ENCODE assay signal across 24 cellular contexts in genomic region chr4:107780665-107781064, GRCh38. TPM values are rescaled to one million over a fixed set of nuclear protein-coding genes. Genes with fewer than 3 reads are reported as not detected.
A peak's percentile ranks its signal among the peaks of the same experiment; 100 is the strongest.
DNase-seq lines count a peak whose midpoint lies in the region; ATAC-seq, FAIRE-seq and TF ChIP-seq lines count a peak whose summit lies in the region.
"Had no signal": no experiment of that assay in that cellular context is flagged by ENCODE, and none has a peak within 500 bp of the region (broad histone marks: within the 10 kb centered on the region; RNA-seq: fewer than 3 reads in every experiment).

No MANE protein-coding gene starts in this region.

- H3K36me3 ChIP-seq in astrocyte (ENCODE audit: insufficient read depth, low read length) (no peaks in the 10 kb centered on the region), neural progenitor cell (no peaks in the 10 kb centered on the region), tibial nerve (no peaks in the 10 kb centered on the region)
- H3K36me3 ChIP-seq: heart right ventricle, stomach had no signal

- no peak overlapping the region for H3K27ac Mint-ChIP-seq in activated CD8-positive, alpha-beta T cell treated with anti-CD3 and anti-CD28 coated beads for 36 hours
- H3K27ac Mint-ChIP-seq in activated CD8-positive, alpha-beta T cell treated with anti-CD3 and anti-CD28 coated beads, Interleukin-2, amount 10 ng/mL, durations not matched to agents 7 days and 5 days = no peak overlapping the region
- H3K27ac Mint-ChIP-seq in astrocyte (ENCODE audit: unreplicated experiment) (no peak overlapping the region), neural progenitor cell (no peak overlapping the region)
- H3K27ac Mint-ChIP-seq: naive B cell had no signal

- H3K9ac ChIP-seq in astrocyte (ENCODE audit: low read length) (no peak overlapping the region), neural progenitor cell (no peak overlapping the region)
- H3K9ac ChIP-seq: parathyroid adenoma had no signal

- TF ChIP-seq EP300 in tibial nerve (IDR thresholded peaks at IDR 0.05) = no peak

- 96 to 100% methylated on average over 2 of the region's 2 CpGs for WGBS in tibial nerve, 2 donors

- H2AFZ ChIP-seq in astrocyte (ENCODE audit: low read depth, low read length) (no peak overlapping the region), neural progenitor cell (replicated peaks) (no peak overlapping the region)
- H2AFZ ChIP-seq: parathyroid adenoma, PC-9 had no signal

- intact Hi-C loops in activated CD8-positive, alpha-beta T cell treated with anti-CD3 and anti-CD28 coated beads for 36 hours (cut with micrococcal nuclease) = no loop called here

- H3K27ac ChIP-seq in astrocyte (ENCODE audit: low read depth, low read length) = no peak overlapping the region
- H3K27ac ChIP-seq in neural progenitor cell = no peak overlapping the region
- no peak overlapping the region for H3K27ac ChIP-seq in tibial nerve
- H3K27ac ChIP-seq: heart right ventricle, parathyroid adenoma, PC-9, stomach had no signal

- H3K27me3 ChIP-seq in astrocyte (ENCODE audit: insufficient read depth, low read length) (no peaks in the 10 kb centered on the region), neural progenitor cell (no peaks in the 10 kb centered on the region), tibial nerve (no peaks in the 10 kb centered on the region)
- H3K27me3 ChIP-seq: heart right ventricle, stomach had no signal

- no peak overlapping the region for H3K4me3 Mint-ChIP-seq in activated CD8-positive, alpha-beta T cell treated with anti-CD3 and anti-CD28 coated beads for 36 hours
- H3K4me3 Mint-ChIP-seq in activated CD8-positive, alpha-beta T cell treated with anti-CD3 and anti-CD28 coated beads, Interleukin-2, amount 10 ng/mL, durations not matched to agents 7 days and 5 days = no peak overlapping the region
- H3K4me3 Mint-ChIP-seq in astrocyte (ENCODE audit: unreplicated experiment) (no peak overlapping the region), neural progenitor cell (no peak overlapping the region)
- H3K4me3 Mint-ChIP-seq: naive B cell had no signal

- no peak for TF ChIP-seq CTCF in activated CD8-positive, alpha-beta T cell treated with anti-CD3 and anti-CD28 coated beads for 36 hours (IDR thresholded peaks at IDR 0.05)
- TF ChIP-seq CTCF in astrocyte (IDR thresholded peaks at IDR 0.05; ENCODE audit: insufficient read depth, low read depth, low read length) = no peak
- no peak for TF ChIP-seq CTCF in neural progenitor cell (IDR thresholded peaks at IDR 0.05)
- no peak for TF ChIP-seq CTCF in tibial nerve (IDR thresholded peaks at IDR 0.05)

- POLR2A ChIA-PET in activated CD8-positive, alpha-beta T cell treated with anti-CD3 and anti-CD28 coated beads for 36 hours (lab: Charles Lee) = no interaction called here
- POLR2A ChIA-PET in activated CD8-positive, alpha-beta T cell treated with anti-CD3 and anti-CD28 coated beads, Interleukin-2, amount 10 ng/mL, durations not matched to agents 7 days and 5 days (lab: Charles Lee) = no interaction called here

- no peak overlapping the region for H3K4me3 ChIP-seq in astrocyte (ENCODE audit: insufficient read depth, low read depth, low read length)
- H3K4me3 ChIP-seq in neural progenitor cell = no peak overlapping the region
- no peak overlapping the region for H3K4me3 ChIP-seq in tibial nerve
- H3K4me3 ChIP-seq: heart right ventricle, PC-9, stomach had no signal

- peak; percentile 39 for DNase-seq in activated CD8-positive, alpha-beta T cell treated with anti-CD3 and anti-CD28 coated beads for 36 hours
- no peak for DNase-seq in activated CD8-positive, alpha-beta T cell treated with anti-CD3 and anti-CD28 coated beads, Interleukin-2, amount 10 ng/mL, durations not matched to agents 7 days and 5 days
- DNase-seq in LHCN-M2 (ENCODE audit: low read depth) (peak; percentile 48), astrocyte (ENCODE audit: low read depth) (peak; percentile 2), neural progenitor cell (ENCODE audit: low spot score) (peak; percentile 59), tibial nerve (ENCODE audit: low spot score in 2 of 2) (no peak), D341Med (ENCODE audit: low spot score) (no peak)
- DNase-seq: activated CD4-positive, CD25-positive, alpha-beta regulatory T cell treated with anti-CD3 and anti-CD28 coated beads, Interleukin-2, amount 50 U/mL, for 72 hours; activated CD8-positive, alpha-beta memory T cell treated with anti-CD3 and anti-CD28 coated beads, Interleukin-2, amount 50 U/mL, for 48 hours; activated gamma-delta T cell treated with Interleukin-2 at 50 U/mL for 16 hours; aorta; heart right ventricle; MM.1S; naive B cell; NCI-H187 treated with DMSO at 0.1 percent for 48 hours; NCI-H524 treated with DMSO at 0.1 percent for 48 hours; PC-9; stimulated activated CD4-positive, alpha-beta T cell treated with anti-CD3 and anti-CD28 coated beads, Interleukin-2, amount 100 ng/mL, for 24 hours; stomach had no signal

- H3K9me3 Mint-ChIP-seq in activated CD8-positive, alpha-beta T cell treated with anti-CD3 and anti-CD28 coated beads for 36 hours = peaks cover 5% of the 10 kb centered on the region
- H3K9me3 Mint-ChIP-seq in activated CD8-positive, alpha-beta T cell treated with anti-CD3 and anti-CD28 coated beads, Interleukin-2, amount 10 ng/mL, durations not matched to agents 7 days and 5 days (ENCODE audit: insufficient read depth) = peaks cover 17% of the 10 kb centered on the region
- H3K9me3 Mint-ChIP-seq in astrocyte (ENCODE audit: unreplicated experiment) = peaks cover 6% of the 10 kb centered on the region
- peaks cover 14% of the 10 kb centered on the region for H3K9me3 Mint-ChIP-seq in neural progenitor cell

- H3K4me1 ChIP-seq in astrocyte (ENCODE audit: insufficient read depth, low read length) (no peaks in the 10 kb centered on the region), neural progenitor cell (no peaks in the 10 kb centered on the region), tibial nerve (peaks cover 0 to 12% (median 0%) of the 10 kb centered on the region in 4 donors)
- H3K4me1 ChIP-seq: heart right ventricle, parathyroid adenoma had no signal

- no peak for TF ChIP-seq POLR2A in tibial nerve (IDR thresholded peaks at IDR 0.05)

- no peaks in the 10 kb centered on the region for H3F3A ChIP-seq in neural progenitor cell (ENCODE audit: low read depth)

- no peaks in the 10 kb centered on the region for H3K4me1 Mint-ChIP-seq in activated CD8-positive, alpha-beta T cell treated with anti-CD3 and anti-CD28 coated beads for 36 hours (ENCODE audit: low read depth)
- no peaks in the 10 kb centered on the region for H3K4me1 Mint-ChIP-seq in activated CD8-positive, alpha-beta T cell treated with anti-CD3 and anti-CD28 coated beads, Interleukin-2, amount 10 ng/mL, durations not matched to agents 7 days and 5 days (ENCODE audit: low read depth)
- H3K4me1 Mint-ChIP-seq in astrocyte (ENCODE audit: low read depth, unreplicated experiment) (no peaks in the 10 kb centered on the region), neural progenitor cell (no peaks in the 10 kb centered on the region)
- H3K4me1 Mint-ChIP-seq: naive B cell had no signal

- peaks cover 4% of the 10 kb centered on the region for H3K9me3 ChIP-seq in astrocyte (ENCODE audit: insufficient read depth, low read depth, low read length)
- no peaks in the 10 kb centered on the region for H3K9me3 ChIP-seq in neural progenitor cell (ENCODE audit: low read depth)
- peaks cover 0 to 3% (median 0%) of the 10 kb centered on the region in 4 donors for H3K9me3 ChIP-seq in tibial nerve

- H4K20me1 ChIP-seq in astrocyte (ENCODE audit: insufficient read depth, low read length) (no peaks in the 10 kb centered on the region), neural progenitor cell (ENCODE audit: low read depth) (no peaks in the 10 kb centered on the region)

- CTCF ChIA-PET in activated CD8-positive, alpha-beta T cell treated with anti-CD3 and anti-CD28 coated beads for 36 hours (lab: Charles Lee) = no interaction called here
- CTCF ChIA-PET in activated CD8-positive, alpha-beta T cell treated with anti-CD3 and anti-CD28 coated beads, Interleukin-2, amount 10 ng/mL, durations not matched to agents 7 days and 5 days (lab: Charles Lee) = no interaction called here

- H3K36me3 Mint-ChIP-seq in activated CD8-positive, alpha-beta T cell treated with anti-CD3 and anti-CD28 coated beads for 36 hours (ENCODE audit: low read depth) = no peaks in the 10 kb centered on the region
- no peaks in the 10 kb centered on the region for H3K36me3 Mint-ChIP-seq in activated CD8-positive, alpha-beta T cell treated with anti-CD3 and anti-CD28 coated beads, Interleukin-2, amount 10 ng/mL, durations not matched to agents 7 days and 5 days (ENCODE audit: low read depth)
- H3K36me3 Mint-ChIP-seq in astrocyte (ENCODE audit: low read depth, unreplicated experiment) (no peaks in the 10 kb centered on the region), neural progenitor cell (no peaks in the 10 kb centered on the region)

- no peak overlapping the region for H3K4me2 ChIP-seq in astrocyte (ENCODE audit: low read length)
- no peak overlapping the region for H3K4me2 ChIP-seq in neural progenitor cell
- H3K4me2 ChIP-seq: PC-9 had no signal

- peaks cover 17% of the 10 kb centered on the region for H3K27me3 Mint-ChIP-seq in activated CD8-positive, alpha-beta T cell treated with anti-CD3 and anti-CD28 coated beads for 36 hours
- H3K27me3 Mint-ChIP-seq in activated CD8-positive, alpha-beta T cell treated with anti-CD3 and anti-CD28 coated beads, Interleukin-2, amount 10 ng/mL, durations not matched to agents 7 days and 5 days (ENCODE audit: low read depth) = peaks cover 5% of the 10 kb centered on the region
- H3K27me3 Mint-ChIP-seq in astrocyte (ENCODE audit: low read depth, unreplicated experiment) (no peaks in the 10 kb centered on the region), neural progenitor cell (ENCODE audit: insufficient read depth, low read depth) (no peaks in the 10 kb centered on the region)

- ATAC-seq in activated CD8-positive, alpha-beta T cell treated with anti-CD3 and anti-CD28 coated beads for 36 hours = no peak
- ATAC-seq in activated CD8-positive, alpha-beta T cell treated with anti-CD3 and anti-CD28 coated beads, Interleukin-2, amount 10 ng/mL, durations not matched to agents 7 days and 5 days = no peak
- ATAC-seq in GM18502 (IDR thresholded peaks at IDR 0.05; ENCODE audit: poor library complexity, unreplicated experiment) = no peak
- ATAC-seq: heart right ventricle had no signal

- no peaks in the 10 kb centered on the region for H3K79me2 ChIP-seq in astrocyte (ENCODE audit: insufficient read depth, low read length)
- no peaks in the 10 kb centered on the region for H3K79me2 ChIP-seq in neural progenitor cell (ENCODE audit: low read depth)
- H3K79me2 ChIP-seq: parathyroid adenoma had no signal

- no peak for FAIRE-seq in astrocyte (lab: Jason Lieb, UNC)
- FAIRE-seq: G401.6, GM12891, keratinocyte had no signal

RNA-seq across cellular contexts. Expression of gene SGMS2, which starts 44.1 kb away (rescaled TPM):
- total RNA-seq in activated CD8-positive, alpha-beta T cell treated with anti-CD3 and anti-CD28 coated beads for 36 hours = under 1 TPM; 0.14 to 0.40 TPM
- not detected for total RNA-seq in activated CD8-positive, alpha-beta T cell treated with anti-CD3 and anti-CD28 coated beads, Interleukin-2, amount 10 ng/mL, durations not matched to agents 7 days and 5 days
- total RNA-seq in LHCN-M2 (2014; rRNA removed) = 80.2 and 98.9 TPM in 2 replicates
- polyA plus RNA-seq in LHCN-M2 (2012) = 9.1 TPM
- 48.1 and 48.3 TPM in 2 replicates for total RNA-seq in astrocyte
- total RNA-seq in neural progenitor cell (ENCODE audit: low replicate concordance) = 0.87 and 1.1 TPM in 2 replicates
- total RNA-seq in tibial nerve = 100 to 1,000 TPM in 2 of 4 donors, 10 to 100 TPM in 2; 76.6 to 179 (median 127) TPM

Comparison
In these comparisons a context has a peak if more than half of its experiments do, and no peak if none do; other contexts are left out.
1. DNase-seq: peak in activated CD8-positive, alpha-beta T cell treated with anti-CD3 and anti-CD28 coated beads for 36 hours (single experiment), LHCN-M2 (single experiment), astrocyte (single experiment) and neural progenitor cell (single experiment); none in activated CD8-positive, alpha-beta T cell treated with anti-CD3 and anti-CD28 coated beads, Interleukin-2, amount 10 ng/mL, durations not matched to agents 7 days and 5 days (single experiment), tibial nerve (0 of 2) and D341Med (single experiment).
2. RNA of gene SGMS2, which starts 44.1 kb away (total RNA-seq): 76.6 to 179 TPM in tibial nerve, 80.2 to 98.9 TPM in LHCN-M2 and 48.1 to 48.3 TPM in astrocyte; 0.87 to 1.1 TPM in neural progenitor cell, 0.14 to 0.40 TPM in activated CD8-positive, alpha-beta T cell treated with anti-CD3 and anti-CD28 coated beads for 36 hours and not detected in activated CD8-positive, alpha-beta T cell treated with anti-CD3 and anti-CD28 coated beads, Interleukin-2, amount 10 ng/mL, durations not matched to agents 7 days and 5 days; every median in the first group is over 10 times any median in the second.